ENCODE assay signal across 23 cellular contexts in genomic region chr4:161920304-161921052, GRCh38.
"Had no signal": no experiment of that assay in that cellular context is flagged by ENCODE, and none has a peak within 500 bp of the region (broad histone marks: within the 10 kb centered on the region; RNA-seq: fewer than 3 reads in every experiment).

No MANE protein-coding gene starts in this region.

- DNase-seq: activated B cell treated with CpG ODN at 0.5 μM for 24 hours; activated CD4-positive, alpha-beta T cell treated with anti-CD3 and anti-CD28 coated beads for 36 hours; activated CD4-positive, alpha-beta T cell treated with anti-CD3 and anti-CD28 coated beads, Interleukin-2, amount 50 U/mL, for 48 hours; activated naive CD4-positive, alpha-beta T cell treated with Interleukin-2 at 50 U/mL for 16 hours; activated naive CD8-positive, alpha-beta T cell treated with anti-CD3 and anti-CD28 coated beads, Interleukin-2, amount 10 ng/mL, durations not matched to agents 7 days and 5 days; activated T-cell treated with anti-CD3 and anti-CD28 coated beads, Interleukin-2, amount 50 U/mL, for 48 hours; amniotic stem cell; glutamatergic neuron; hippocampal formation; left ventricle myocardium superior; nephron progenitor cell; nucleus accumbens; small intestine; stimulated activated CD4-positive, alpha-beta T cell treated with anti-CD3 and anti-CD28 coated beads, Interleukin-2, amount 100 ng/mL, for 24 hours; stimulated activated CD8-positive, alpha-beta memory T cell treated with anti-CD3 and anti-CD28 coated beads, Interleukin-4, amount 100 ng/mL, for 48 hours; stimulated activated naive B cell treated with anti-CD40 and anti-IgM and Interleukin-4, amounts not matched to agents 10 μg/mL and 1 μg/mL and 100 μg/mL, for 72 hours; transverse colon had no signal

- H3K9me3 Mint-ChIP-seq: activated B cell treated with CpG ODN at 0.5 μM for 24 hours; activated naive CD8-positive, alpha-beta T cell treated with anti-CD3 and anti-CD28 coated beads, Interleukin-2, amount 10 ng/mL, durations not matched to agents 7 days and 5 days; nephron progenitor cell; stimulated activated naive B cell treated with anti-CD40 and anti-IgM and Interleukin-4, amounts not matched to agents 10 μg/mL and 1 μg/mL and 100 μg/mL, for 72 hours had no signal

- H3K4me1 ChIP-seq: breast epithelium, esophagus muscularis mucosa, parathyroid adenoma, transverse colon had no signal

- H3K9ac ChIP-seq: parathyroid adenoma had no signal

- ATAC-seq: activated CD4-positive, alpha-beta T cell treated with anti-CD3 and anti-CD28 coated beads for 36 hours; left ventricle myocardium superior; sciatic nerve; stimulated activated naive B cell treated with anti-CD40 and anti-IgM and Interleukin-4, amounts not matched to agents 10 μg/mL and 1 μg/mL and 100 μg/mL, for 72 hours had no signal

- H3K36me3 ChIP-seq: breast epithelium, esophagus muscularis mucosa, transverse colon had no signal

- H3K4me3 ChIP-seq: breast epithelium, coronary artery, esophagus muscularis mucosa, transverse colon had no signal

- H3K9me3 ChIP-seq: breast epithelium, esophagus muscularis mucosa, transverse colon had no signal

- H3K36me3 Mint-ChIP-seq: activated naive CD8-positive, alpha-beta T cell treated with anti-CD3 and anti-CD28 coated beads, Interleukin-2, amount 10 ng/mL, durations not matched to agents 7 days and 5 days; stimulated activated naive B cell treated with anti-CD40 and anti-IgM and Interleukin-4, amounts not matched to agents 10 μg/mL and 1 μg/mL and 100 μg/mL, for 72 hours had no signal

- H3K27ac Mint-ChIP-seq: activated B cell treated with CpG ODN at 0.5 μM for 24 hours; activated CD4-positive, alpha-beta T cell treated with anti-CD3 and anti-CD28 coated beads for 36 hours; activated naive CD8-positive, alpha-beta T cell treated with anti-CD3 and anti-CD28 coated beads, Interleukin-2, amount 10 ng/mL, durations not matched to agents 7 days and 5 days; nephron progenitor cell; stimulated activated naive B cell treated with anti-CD40 and anti-IgM and Interleukin-4, amounts not matched to agents 10 μg/mL and 1 μg/mL and 100 μg/mL, for 72 hours had no signal

- H3K27me3 ChIP-seq: breast epithelium, esophagus muscularis mucosa, transverse colon had no signal

- H3K27ac ChIP-seq: breast epithelium, coronary artery, esophagus muscularis mucosa, parathyroid adenoma, transverse colon had no signal

- H3K79me2 ChIP-seq: parathyroid adenoma had no signal

- H3K27me3 Mint-ChIP-seq: activated B cell treated with CpG ODN at 0.5 μM for 24 hours; activated CD4-positive, alpha-beta T cell treated with anti-CD3 and anti-CD28 coated beads for 36 hours; activated naive CD8-positive, alpha-beta T cell treated with anti-CD3 and anti-CD28 coated beads, Interleukin-2, amount 10 ng/mL, durations not matched to agents 7 days and 5 days; central memory CD8-positive, alpha-beta T cell; stimulated activated naive B cell treated with anti-CD40 and anti-IgM and Interleukin-4, amounts not matched to agents 10 μg/mL and 1 μg/mL and 100 μg/mL, for 72 hours had no signal

- H3K4me3 Mint-ChIP-seq: activated B cell treated with CpG ODN at 0.5 μM for 24 hours; activated CD4-positive, alpha-beta T cell treated with anti-CD3 and anti-CD28 coated beads for 36 hours; activated naive CD8-positive, alpha-beta T cell treated with anti-CD3 and anti-CD28 coated beads, Interleukin-2, amount 10 ng/mL, durations not matched to agents 7 days and 5 days; central memory CD8-positive, alpha-beta T cell; nephron progenitor cell; stimulated activated naive B cell treated with anti-CD40 and anti-IgM and Interleukin-4, amounts not matched to agents 10 μg/mL and 1 μg/mL and 100 μg/mL, for 72 hours had no signal

- H2AFZ ChIP-seq: parathyroid adenoma had no signal

- H3K4me1 Mint-ChIP-seq: activated B cell treated with CpG ODN at 0.5 μM for 24 hours; activated CD4-positive, alpha-beta T cell treated with anti-CD3 and anti-CD28 coated beads for 36 hours; activated naive CD8-positive, alpha-beta T cell treated with anti-CD3 and anti-CD28 coated beads, Interleukin-2, amount 10 ng/mL, durations not matched to agents 7 days and 5 days; central memory CD8-positive, alpha-beta T cell; stimulated activated naive B cell treated with anti-CD40 and anti-IgM and Interleukin-4, amounts not matched to agents 10 μg/mL and 1 μg/mL and 100 μg/mL, for 72 hours had no signal
